8 cellular contexts compared by ENCODE assay signal in genomic region chr9:34701023-34701768, GRCh38. TPM values are rescaled to one million over a fixed set of nuclear protein-coding genes. Genes with fewer than 3 reads are reported as not detected.
DNase-seq lines count a peak whose midpoint lies in the region; ATAC-seq and TF ChIP-seq lines count a peak whose summit lies in the region.

No MANE protein-coding gene starts in this region.

- CTCF ChIA-PET in activated naive CD4-positive, alpha-beta T cell treated with anti-CD3 and anti-CD28 coated beads, Interleukin-2, amount 10 ng/mL, durations not matched to agents 7 days and 5 days (lab: Charles Lee), result interaction anchor here (0.6 to 4.4 kb wide), 9 partner anchors 9 to 81 kb away, joined by 3 to 27 read pairs (median 3); partner anchors contain the start of genes CCL19, CCL21, CCL27 and DCTN3

- no peaks in the 10 kb centered on the region for H3K36me3 ChIP-seq in SJSA1
- H3K36me3 ChIP-seq in neutrophil, result no peaks in the 10 kb centered on the region
- H3K36me3 ChIP-seq in stomach smooth muscle (ENCODE audit: control insufficient read depth in 2 of 2, insufficient read depth in 2 of 2, low read length in 2 of 2), result no peaks in the 10 kb centered on the region

- H3K27ac ChIP-seq in SJSA1 (no peak overlapping the region), neutrophil (peak overlapping the region; percentile 20), stomach smooth muscle (ENCODE audit: low read length) (peak overlapping the region; percentile 60)

- peak overlapping the region; percentile 21 for H3K4me3 Mint-ChIP-seq in activated naive CD4-positive, alpha-beta T cell treated with anti-CD3 and anti-CD28 coated beads, Interleukin-2, amount 10 ng/mL, durations not matched to agents 7 days and 5 days

- TF ChIP-seq RAD21 in Ishikawa (IDR thresholded peaks at IDR 0.05; ENCODE audit: low read depth), result peak; percentile 67

- no peak for TF ChIP-seq EP300 in Ishikawa (IDR thresholded peaks at IDR 0.05; ENCODE audit: borderline replicate concordance)

- H3K9ac ChIP-seq in stomach smooth muscle (ENCODE audit: low read length in 2 of 2), result peak overlapping the region; percentile 27 to 75

- H3K9me3 ChIP-seq in SJSA1 (replicated peaks), result no peaks in the 10 kb centered on the region
- H3K9me3 ChIP-seq in neutrophil, result no peaks in the 10 kb centered on the region
- no peaks in the 10 kb centered on the region for H3K9me3 ChIP-seq in stomach smooth muscle (ENCODE audit: control insufficient read depth in 2 of 2, low read length in 2 of 2)

- H3K27me3 Mint-ChIP-seq in activated naive CD4-positive, alpha-beta T cell treated with anti-CD3 and anti-CD28 coated beads, Interleukin-2, amount 10 ng/mL, durations not matched to agents 7 days and 5 days, result peaks cover 31% of the 10 kb centered on the region

- DNase-seq in SJSA1 (ENCODE audit: low read depth in 1 of 2, low spot score in 2 of 2), result peak; percentile 48 to 53
- peak; percentile 82 for DNase-seq in activated naive CD4-positive, alpha-beta T cell treated with anti-CD3 and anti-CD28 coated beads, Interleukin-2, amount 10 ng/mL, durations not matched to agents 7 days and 5 days
- peak; percentile 55 for DNase-seq in glomerular visceral epithelial cell (ENCODE audit: extremely low spot score)

- H3K27ac Mint-ChIP-seq in activated naive CD4-positive, alpha-beta T cell treated with anti-CD3 and anti-CD28 coated beads, Interleukin-2, amount 10 ng/mL, durations not matched to agents 7 days and 5 days, result no peak overlapping the region

- TF ChIP-seq CTCF in GM12872 (IDR thresholded peaks at IDR 0.05; ENCODE audit: insufficient read depth, low read depth, low read length) (peak; percentile 79), neutrophil (IDR thresholded peaks at IDR 0.05) (peak; percentile 72)

- H3K9me3 Mint-ChIP-seq in activated naive CD4-positive, alpha-beta T cell treated with anti-CD3 and anti-CD28 coated beads, Interleukin-2, amount 10 ng/mL, durations not matched to agents 7 days and 5 days, result no peaks in the 10 kb centered on the region

- H3K36me3 Mint-ChIP-seq in activated naive CD4-positive, alpha-beta T cell treated with anti-CD3 and anti-CD28 coated beads, Interleukin-2, amount 10 ng/mL, durations not matched to agents 7 days and 5 days, result no peaks in the 10 kb centered on the region

- H3K4me1 ChIP-seq in SJSA1 (replicated peaks) (no peaks in the 10 kb centered on the region), neutrophil (ENCODE audit: control insufficient read depth in 1 of 2, insufficient read depth in 1 of 2, low read depth in 1 of 2, low read length in 1 of 2) (peaks cover 12 to 13% of the 10 kb centered on the region in 2 experiments), stomach smooth muscle (ENCODE audit: control insufficient read depth, insufficient read depth, low read length) (peaks cover 9% of the 10 kb centered on the region)

- H3K4me3 ChIP-seq in SJSA1 (peak overlapping the region; percentile 45), neutrophil (ENCODE audit: low read depth in 1 of 2, low read length in 1 of 2) (peak overlapping the region; percentile 50 to 58), stomach smooth muscle (ENCODE audit: low read length in 2 of 2) (peak overlapping the region; percentile 61 to 80)

- ATAC-seq in GM19035 (IDR thresholded peaks at IDR 0.05; ENCODE audit: unreplicated experiment), result no peak

- H3K27me3 ChIP-seq in SJSA1 (replicated peaks) (no peaks in the 10 kb centered on the region), neutrophil (peaks cover 34% of the 10 kb centered on the region), stomach smooth muscle (ENCODE audit: control insufficient read depth in 1 of 2, insufficient read depth in 2 of 2, low read length in 2 of 2) (no peaks in the 10 kb centered on the region)

- peaks cover 14% of the 10 kb centered on the region for H3K4me1 Mint-ChIP-seq in activated naive CD4-positive, alpha-beta T cell treated with anti-CD3 and anti-CD28 coated beads, Interleukin-2, amount 10 ng/mL, durations not matched to agents 7 days and 5 days

TF ChIP-seq in Ishikawa, 13 proteins besides CTCF, POLR2A, EP300 and RAD21:
- TF ChIP-seq ZBTB7A (IDR thresholded peaks at IDR 0.05; ENCODE audit: low read depth), result peak; percentile 84; the same call in 1 of the 2 replicates
- TF ChIP-seq CEBPB (IDR thresholded peaks at IDR 0.05), result no peak
- no peak for TF ChIP-seq CREB1 (IDR thresholded peaks at IDR 0.05; ENCODE audit: low read depth)
- no peak for TF ChIP-seq REST (IDR thresholded peaks at IDR 0.05; ENCODE audit: low read depth)
- no peak for TF ChIP-seq YY1 (IDR thresholded peaks at IDR 0.05; ENCODE audit: low read depth)
- no peak for TF ChIP-seq NFIC (IDR thresholded peaks at IDR 0.05)
- TF ChIP-seq EGR1 (IDR thresholded peaks at IDR 0.05), result no peak
- TF ChIP-seq USF1 (IDR thresholded peaks at IDR 0.05), result no peak
- no peak for TF ChIP-seq FOXM1 (IDR thresholded peaks at IDR 0.05; ENCODE audit: borderline replicate concordance, low read depth)
- no peak; the same call in 1 of the 2 replicates for TF ChIP-seq TAF1 (IDR thresholded peaks at IDR 0.05; ENCODE audit: low read depth)
- TF ChIP-seq TCF12 (IDR thresholded peaks at IDR 0.05; ENCODE audit: low read depth), result no peak
- no peak for TF ChIP-seq TEAD4 (IDR thresholded peaks at IDR 0.05)
- TF ChIP-seq MAX (IDR thresholded peaks at IDR 0.05), result 0 out of 2 replicates have a peak, but pooled peaks have one; percentile 34

RNA-seq across cellular contexts. Expression of gene CCL21, which starts 8.7 kb away (rescaled TPM):
- not detected in 2 replicates for total RNA-seq in SJSA1 (2014; rRNA removed; shearing (Covaris generic))

RNA-seq across cellular contexts. Expression of gene CCL19, which starts 10.1 kb away (rescaled TPM):
- not detected in 2 replicates for total RNA-seq in SJSA1 (2014; rRNA removed; shearing (Covaris generic))

RNA-seq across cellular contexts. Expression of gene CCL27, which starts 38.7 kb away (rescaled TPM):
- total RNA-seq in SJSA1 (2014; rRNA removed; shearing (Covaris generic)), result not detected in 2 replicates

RNA-seq across cellular contexts. Expression of gene IL11RA, which starts 49.2 kb away (rescaled TPM):
- total RNA-seq in SJSA1 (2014; rRNA removed; shearing (Covaris generic)), result 16.4 and 34.4 TPM in 2 replicates

RNA-seq across cellular contexts. Expression of gene GALT, which starts 54.7 kb away (rescaled TPM):
- 7.7 and 9.0 TPM in 2 replicates for total RNA-seq in SJSA1 (2014; rRNA removed; shearing (Covaris generic))
